ENCODE assay signal across 42 cellular contexts in the genomic region with DNA sequence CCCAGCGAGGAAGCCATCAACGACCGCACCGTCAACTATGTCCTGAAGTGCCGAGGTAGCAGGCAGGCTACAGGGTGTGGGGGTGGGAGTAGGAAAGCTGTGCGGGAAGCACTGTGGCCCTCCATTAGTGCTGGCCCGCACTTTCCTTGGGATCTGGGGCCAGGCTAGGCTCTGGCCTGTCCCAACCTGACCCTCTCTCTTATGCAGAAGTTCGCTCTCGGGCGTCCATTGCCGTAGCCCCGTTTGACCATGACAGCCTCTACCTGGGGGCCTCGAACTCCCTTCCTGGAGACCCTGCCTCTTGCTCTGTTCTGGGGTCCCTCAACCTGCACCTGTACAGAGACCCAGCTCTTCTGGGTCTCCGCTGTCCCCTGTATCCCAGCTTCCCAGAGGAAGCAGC. TPM values are rescaled to one million over a fixed set of nuclear protein-coding genes. Genes with fewer than 3 reads are reported as not detected.
"Had no signal": no experiment of that assay in that cellular context is flagged by ENCODE, and none has a peak within 500 bp of the region (broad histone marks: within the 10 kb centered on the region; RNA-seq: fewer than 3 reads in every experiment).

No MANE protein-coding gene starts in this region.

- H3K4me3 ChIP-seq: adrenal gland, ascending aorta, body of pancreas, breast epithelium, cardiac muscle cell had no signal

- H3K4me1 Mint-ChIP-seq: activated naive CD4-positive, alpha-beta T cell treated with anti-CD3 and anti-CD28 coated beads, Interleukin-2, amount 50 U/mL, for 24 hours; activated T-helper 17 cell treated with anti-CD3 and anti-CD28 coated beads, Interleukin-2, amount 50 U/mL, for 72 hours; brain had no signal

- H3K27ac Mint-ChIP-seq: activated naive CD4-positive, alpha-beta T cell treated with anti-CD3 and anti-CD28 coated beads for 36 hours; activated naive CD4-positive, alpha-beta T cell treated with anti-CD3 and anti-CD28 coated beads, Interleukin-2, amount 10 ng/mL, durations not matched to agents 7 days and 5 days; activated naive CD4-positive, alpha-beta T cell treated with anti-CD3 and anti-CD28 coated beads, Interleukin-2, amount 50 U/mL, for 24 hours; activated naive CD8-positive, alpha-beta T cell; activated naive CD8-positive, alpha-beta T cell treated with anti-CD3 and anti-CD28 coated beads for 36 hours; activated naive CD8-positive, alpha-beta T cell treated with anti-CD3 and anti-CD28 coated beads, Interleukin-2, amount 10 ng/mL, durations not matched to agents 7 days and 5 days; activated naive CD8-positive, alpha-beta T cell treated with anti-CD3 and anti-CD28 coated beads, Interleukin-2, amount 50 U/mL, for 24 hours; activated T-cell treated with anti-CD3 and anti-CD28 coated beads, Interleukin-2, amount 50 U/mL, for 72 hours; brain had no signal

- H3K4me1 ChIP-seq: adrenal gland, ascending aorta, breast epithelium had no signal

- H3K27me3 Mint-ChIP-seq: activated naive CD4-positive, alpha-beta T cell treated with anti-CD3 and anti-CD28 coated beads, Interleukin-2, amount 50 U/mL, for 24 hours; activated naive CD8-positive, alpha-beta T cell; activated naive CD8-positive, alpha-beta T cell treated with anti-CD3 and anti-CD28 coated beads for 36 hours; activated naive CD8-positive, alpha-beta T cell treated with anti-CD3 and anti-CD28 coated beads, Interleukin-2, amount 10 ng/mL, durations not matched to agents 7 days and 5 days; activated naive CD8-positive, alpha-beta T cell treated with anti-CD3 and anti-CD28 coated beads, Interleukin-2, amount 50 U/mL, for 24 hours; activated T-cell treated with anti-CD3 and anti-CD28 coated beads, Interleukin-2, amount 50 U/mL, for 24 hours; activated T-helper 17 cell treated with anti-CD3 and anti-CD28 coated beads, Interleukin-2, amount 50 U/mL, for 72 hours; central memory CD8-positive, alpha-beta T cell had no signal

- ATAC-seq: activated naive CD4-positive, alpha-beta T cell treated with anti-CD3 and anti-CD28 coated beads, Interleukin-2, amount 50 U/mL, for 72 hours; activated naive CD8-positive, alpha-beta T cell treated with anti-CD3 and anti-CD28 coated beads, Interleukin-2, amount 50 U/mL, for 24 hours; activated T-cell treated with anti-CD3 and anti-CD28 coated beads, Interleukin-2, amount 50 U/mL, for 4 hours; activated T-cell treated with anti-CD3 and anti-CD28 coated beads, Interleukin-2, amount 50 U/mL, for 72 hours; activated T-helper 17 cell treated with anti-CD3 and anti-CD28 coated beads, Interleukin-2, amount 50 U/mL, for 72 hours; body of pancreas had no signal

- H3K36me3 Mint-ChIP-seq: activated naive CD4-positive, alpha-beta T cell treated with anti-CD3 and anti-CD28 coated beads, Interleukin-2, amount 50 U/mL, for 24 hours; activated naive CD4-positive, alpha-beta T cell treated with anti-CD3 and anti-CD28 coated beads, Interleukin-2, amount 50 U/mL, for 72 hours; activated naive CD8-positive, alpha-beta T cell treated with anti-CD3 and anti-CD28 coated beads, Interleukin-2, amount 10 ng/mL, durations not matched to agents 7 days and 5 days; brain had no signal

- H3K36me3 ChIP-seq: adrenal gland, ascending aorta, brain microvascular endothelial cell, breast epithelium, cardiac muscle cell had no signal

- DNase-seq: activated effector memory CD4-positive, alpha-beta T cell treated with anti-CD3 and anti-CD28 coated beads, Interleukin-2, amount 50 U/mL, for 16 hours; activated effector memory CD4-positive, alpha-beta T cell treated with Interleukin-2 at 50 U/mL for 16 hours; activated gamma-delta T cell treated with Interleukin-2 at 50 U/mL for 16 hours; activated naive CD4-positive, alpha-beta T cell; activated naive CD4-positive, alpha-beta T cell treated with anti-CD3 and anti-CD28 coated beads for 36 hours; activated naive CD4-positive, alpha-beta T cell treated with anti-CD3 and anti-CD28 coated beads, Interleukin-2, amount 10 ng/mL, durations not matched to agents 7 days and 5 days; activated naive CD4-positive, alpha-beta T cell treated with anti-CD3 and anti-CD28 coated beads, Interleukin-2, amount 50 U/mL, for 16 hours; activated naive CD4-positive, alpha-beta T cell treated with Interleukin-2 at 50 U/mL for 16 hours; activated naive CD8-positive, alpha-beta T cell treated with anti-CD3 and anti-CD28 coated beads for 36 hours; activated naive CD8-positive, alpha-beta T cell treated with anti-CD3 and anti-CD28 coated beads, Interleukin-2, amount 10 ng/mL, durations not matched to agents 7 days and 5 days; activated naive CD8-positive, alpha-beta T cell treated with anti-CD3 and anti-CD28 coated beads, Interleukin-2, amount 50 U/mL, for 24 hours; activated T-cell treated with anti-CD3 and anti-CD28 coated beads for 4 hours; activated T-cell treated with anti-CD3 and anti-CD28 coated beads, Interleukin-2, amount 50 U/mL, for 1 hour; activated T-cell treated with anti-CD3 and anti-CD28 coated beads, Interleukin-2, amount 50 U/mL, for 24 hours; activated T-cell treated with anti-CD3 and anti-CD28 coated beads, Interleukin-2, amount 50 U/mL, for 4 hours; activated T-cell treated with anti-CD3 and anti-CD28 coated beads, Interleukin-2, amount 50 U/mL, for 48 hours; activated T-cell treated with anti-CD3 and anti-CD28 coated beads, Interleukin-2, amount 50 U/mL, for 72 hours; adrenal gland; amniotic stem cell; amygdala; anterior cingulate cortex; aorta; body of pancreas; brain microvascular endothelial cell; caudate nucleus; central memory CD4-positive, alpha-beta T cell; cerebellar nuclear complex had no signal

- H3K27ac ChIP-seq: adrenal gland, ascending aorta, body of pancreas, brain microvascular endothelial cell, breast epithelium, cardiac muscle cell had no signal

- H3K9me3 Mint-ChIP-seq: activated naive CD4-positive, alpha-beta T cell treated with anti-CD3 and anti-CD28 coated beads for 36 hours; activated naive CD4-positive, alpha-beta T cell treated with anti-CD3 and anti-CD28 coated beads, Interleukin-2, amount 10 ng/mL, durations not matched to agents 7 days and 5 days; activated naive CD4-positive, alpha-beta T cell treated with anti-CD3 and anti-CD28 coated beads, Interleukin-2, amount 50 U/mL, for 24 hours; activated naive CD4-positive, alpha-beta T cell treated with anti-CD3 and anti-CD28 coated beads, Interleukin-2, amount 50 U/mL, for 72 hours; activated naive CD8-positive, alpha-beta T cell treated with anti-CD3 and anti-CD28 coated beads for 36 hours; activated naive CD8-positive, alpha-beta T cell treated with anti-CD3 and anti-CD28 coated beads, Interleukin-2, amount 10 ng/mL, durations not matched to agents 7 days and 5 days; activated naive CD8-positive, alpha-beta T cell treated with anti-CD3 and anti-CD28 coated beads, Interleukin-2, amount 50 U/mL, for 24 hours; activated T-cell treated with anti-CD3 and anti-CD28 coated beads, Interleukin-2, amount 50 U/mL, for 24 hours; activated T-cell treated with anti-CD3 and anti-CD28 coated beads, Interleukin-2, amount 50 U/mL, for 4 hours; activated T-cell treated with anti-CD3 and anti-CD28 coated beads, Interleukin-2, amount 50 U/mL, for 72 hours; activated T-helper 1 cell treated with anti-CD3 and anti-CD28 coated beads, Interleukin-12 subunit alpha, Interleukin-12 subunit beta, Interleukin-2, Interleukin-4 antibody, amounts not matched to agents 30 ng/mL and 10 ng/mL and 1 ng/mL, durations not matched to agents 14 hours and 24 hours and 36 hours; activated T-helper 17 cell treated with anti-CD3 and anti-CD28 coated beads, Interleukin-2, amount 50 U/mL, for 72 hours; activated T-helper 2 cell treated with anti-CD3 and anti-CD28 coated beads, Interferon-gamma antibody, Interleukin-2, Interleukin-4, amounts not matched to agents 10 μg/mL and 5 μg/mL and 100 μg/mL, durations not matched to agents 14 hours and 24 hours and 36 hours; brain; central memory CD8-positive, alpha-beta T cell had no signal

- H3K4me3 Mint-ChIP-seq: activated naive CD4-positive, alpha-beta T cell treated with anti-CD3 and anti-CD28 coated beads for 36 hours; activated naive CD4-positive, alpha-beta T cell treated with anti-CD3 and anti-CD28 coated beads, Interleukin-2, amount 10 ng/mL, durations not matched to agents 7 days and 5 days; activated naive CD4-positive, alpha-beta T cell treated with anti-CD3 and anti-CD28 coated beads, Interleukin-2, amount 50 U/mL, for 24 hours; activated naive CD8-positive, alpha-beta T cell; activated naive CD8-positive, alpha-beta T cell treated with anti-CD3 and anti-CD28 coated beads for 36 hours; activated naive CD8-positive, alpha-beta T cell treated with anti-CD3 and anti-CD28 coated beads, Interleukin-2, amount 10 ng/mL, durations not matched to agents 7 days and 5 days; activated naive CD8-positive, alpha-beta T cell treated with anti-CD3 and anti-CD28 coated beads, Interleukin-2, amount 50 U/mL, for 24 hours; activated T-cell treated with anti-CD3 and anti-CD28 coated beads, Interleukin-2, amount 50 U/mL, for 24 hours; activated T-cell treated with anti-CD3 and anti-CD28 coated beads, Interleukin-2, amount 50 U/mL, for 4 hours; activated T-cell treated with anti-CD3 and anti-CD28 coated beads, Interleukin-2, amount 50 U/mL, for 72 hours; activated T-helper 1 cell treated with anti-CD3 and anti-CD28 coated beads, Interleukin-12 subunit alpha, Interleukin-12 subunit beta, Interleukin-2, Interleukin-4 antibody, amounts not matched to agents 30 ng/mL and 10 ng/mL and 1 ng/mL, durations not matched to agents 14 hours and 24 hours and 36 hours; activated T-helper 17 cell treated with anti-CD3 and anti-CD28 coated beads, Interleukin-2, amount 50 U/mL, for 72 hours; brain; central memory CD8-positive, alpha-beta T cell had no signal

- H3K9me3 ChIP-seq: adrenal gland, ascending aorta, body of pancreas, breast epithelium had no signal

- H3K27me3 ChIP-seq: adrenal gland, ascending aorta, body of pancreas, brain microvascular endothelial cell, breast epithelium, cardiac muscle cell had no signal

RNA-seq across cellular contexts. Expression of gene KCTD19, which starts 38.6 kb away (rescaled TPM):
- total RNA-seq: ascending aorta, astrocyte, bronchial epithelial cell, cardiac septum, chondrocyte had no signal
- polyA plus RNA-seq: aorta, cardiac muscle cell had no signal

RNA-seq across cellular contexts. Expression of gene LRRC36, which starts 38.7 kb away (rescaled TPM):
- total RNA-seq: activated T-cell treated with anti-CD3 and anti-CD28 coated beads, Interleukin-2, amount 50 U/mL, for 4 hours; ascending aorta; astrocyte; bronchial epithelial cell; cardiac septum had no signal
- polyA plus RNA-seq: aorta, cardiac muscle cell had no signal
